In the genomic region with DNA sequence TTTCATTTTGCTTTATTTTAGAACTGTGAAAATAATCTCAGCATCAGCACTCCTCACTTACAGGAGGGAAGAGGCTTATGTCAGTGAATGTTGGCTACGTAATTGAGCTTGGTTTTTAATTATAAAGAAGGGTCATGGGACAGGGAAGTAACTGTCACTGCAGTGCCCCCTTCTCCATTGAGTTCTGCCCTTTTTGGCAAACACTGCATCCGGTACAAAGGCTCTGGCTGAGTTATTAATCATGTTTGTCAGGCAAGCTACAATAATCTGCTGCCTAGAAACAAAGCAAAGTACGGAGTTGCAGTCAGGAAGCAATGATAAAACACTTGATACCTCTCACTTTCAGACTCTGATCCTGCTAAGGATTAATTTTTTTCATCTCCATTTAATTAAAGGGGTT, we compare ENCODE assay signal across 11 cellular contexts.
"Had no signal": no experiment of that assay in that cellular context is flagged by ENCODE, and none has a peak within 500 bp of the region (broad histone marks: within the 10 kb centered on the region; RNA-seq: fewer than 3 reads in every experiment).

No MANE protein-coding gene starts in this region.

- H3K4me3 Mint-ChIP-seq: mesothelial cell of epicardium; neural crest cell; stimulated activated memory B cell treated with anti-CD40 and anti-IgM and Interleukin-4, amounts not matched to agents 10 μg/mL and 1 μg/mL and 100 μg/mL, for 72 hours had no signal

- H3K9me3 Mint-ChIP-seq: mesothelial cell of epicardium; stimulated activated memory B cell treated with anti-CD40 and anti-IgM and Interleukin-4, amounts not matched to agents 10 μg/mL and 1 μg/mL and 100 μg/mL, for 72 hours had no signal

- H3K4me1 Mint-ChIP-seq: mesothelial cell of epicardium; stimulated activated memory B cell treated with anti-CD40 and anti-IgM and Interleukin-4, amounts not matched to agents 10 μg/mL and 1 μg/mL and 100 μg/mL, for 72 hours had no signal

- H3K27ac ChIP-seq: ascending aorta, foreskin keratinocyte, uterus had no signal

- DNase-seq: activated naive CD4-positive, alpha-beta T cell treated with Interleukin-2 at 50 U/mL for 16 hours; activated T-cell treated with anti-CD3 and anti-CD28 coated beads for 4 hours; foreskin keratinocyte; glutamatergic neuron; SW 1271; uterus had no signal

- ATAC-seq: activated CD4-positive, CD25-positive, alpha-beta regulatory T cell treated with anti-CD3 and anti-CD28 coated beads, Interleukin-2, amount 50 U/mL, for 24 hours; foreskin keratinocyte; stimulated activated memory B cell treated with anti-CD40 and anti-IgM and Interleukin-4, amounts not matched to agents 10 μg/mL and 1 μg/mL and 100 μg/mL, for 72 hours had no signal

- H3K36me3 Mint-ChIP-seq: mesothelial cell of epicardium; stimulated activated memory B cell treated with anti-CD40 and anti-IgM and Interleukin-4, amounts not matched to agents 10 μg/mL and 1 μg/mL and 100 μg/mL, for 72 hours had no signal

- H3K9me3 ChIP-seq: ascending aorta, uterus had no signal

- H3K27ac Mint-ChIP-seq: mesothelial cell of epicardium; stimulated activated memory B cell treated with anti-CD40 and anti-IgM and Interleukin-4, amounts not matched to agents 10 μg/mL and 1 μg/mL and 100 μg/mL, for 72 hours had no signal

- H3K36me3 ChIP-seq: ascending aorta, uterus had no signal

- H3K4me3 ChIP-seq: ascending aorta, uterus had no signal

- H3K27me3 Mint-ChIP-seq: stimulated activated memory B cell treated with anti-CD40 and anti-IgM and Interleukin-4, amounts not matched to agents 10 μg/mL and 1 μg/mL and 100 μg/mL, for 72 hours had no signal

- H3K27me3 ChIP-seq: ascending aorta, uterus had no signal

- H3K4me1 ChIP-seq: ascending aorta, foreskin keratinocyte, uterus had no signal
